19 cellular contexts compared by ENCODE assay signal in genomic region chr1:65084068-65084467, GRCh38.
"Had no signal": no experiment of that assay in that cellular context is flagged by ENCODE, and none has a peak within 500 bp of the region (broad histone marks: within the 10 kb centered on the region; RNA-seq: fewer than 3 reads in every experiment).

No MANE protein-coding gene starts in this region.

- ATAC-seq: body of pancreas, esophagus mucosa, left lobe of liver, pancreas had no signal

- H3K27ac ChIP-seq: body of pancreas, pancreas, sigmoid colon, stomach, thoracic aorta had no signal

- H3K27me3 ChIP-seq: body of pancreas, pancreas, sigmoid colon, stomach had no signal

- H3K9me3 ChIP-seq: body of pancreas, pancreas, sigmoid colon, stomach, thoracic aorta had no signal

- H3K4me3 ChIP-seq: body of pancreas, pancreas, sigmoid colon, stomach, thoracic aorta had no signal

- H3K4me1 ChIP-seq: body of pancreas, pancreas, sigmoid colon, stomach had no signal

- DNase-seq: activated CD4-positive, alpha-beta T cell treated with anti-CD3 and anti-CD28 coated beads, Interleukin-2, amount 10 ng/mL, durations not matched to agents 24 days and 14 days; activated CD4-positive, CD25-positive, alpha-beta regulatory T cell; activated CD8-positive, alpha-beta memory T cell treated with anti-CD3 and anti-CD28 coated beads, Interleukin-2, amount 50 U/mL, for 48 hours; activated gamma-delta T cell treated with Interleukin-2 at 50 U/mL for 16 hours; activated naive CD8-positive, alpha-beta T cell treated with anti-CD3 and anti-CD28 coated beads for 36 hours; activated T-cell treated with anti-CD3 and anti-CD28 coated beads, Interleukin-2, amount 50 U/mL, for 72 hours; amygdala; body of pancreas; caudate nucleus; islet precursor cell; mammary epithelial cell; naive B cell; pancreas; sigmoid colon; stimulated activated CD4-positive, alpha-beta T cell treated with anti-CD3 and anti-CD28 coated beads, Interleukin-1b, Interleukin-23, amount 100 ng/mL, for 48 hours; stomach had no signal

- H3K36me3 ChIP-seq: pancreas, sigmoid colon, stomach, thoracic aorta had no signal
